Comparison of ENCODE assay signal across 8 cellular contexts in genomic region chr2:240567872-240568677, GRCh38. TPM values are rescaled to one million over a fixed set of nuclear protein-coding genes. Genes with fewer than 3 reads are reported as not detected.
DNase-seq lines count a peak whose midpoint lies in the region; ATAC-seq and TF ChIP-seq lines count a peak whose summit lies in the region.

Gene RNPEPL1 (plus strand): TSS chr2:240568484. CDS start chr2:240568587, 103 bp downstream.

- H3K4me1 Mint-ChIP-seq in Calu3 (ENCODE audit: low read depth, unreplicated experiment) = peaks cover 32% of the 10 kb centered on the region
- peaks cover 88% of the 10 kb centered on the region for H3K4me1 Mint-ChIP-seq in dendritic cell treated with granulocyte-macrophage colony-stimulating factor and Interleukin-4, amounts not matched to agents 40 ng/mL and 50 ng/mL, for 4 days (ENCODE audit: low read depth)

- peak; percentile 64 for DNase-seq in Calu3
- peak; percentile 48 for DNase-seq in LoVo (ENCODE audit: low spot score)
- DNase-seq in activated CD4-positive, CD25-positive, alpha-beta regulatory T cell (lab: John Stamatoyannopoulos, UW) = peak in 3 of 4 experiments; percentile 30 to 59 (median 56)
- DNase-seq in left lobe of liver (ENCODE audit: low spot score) = peak; percentile 61
- DNase-seq in stimulated activated CD4-positive, alpha-beta T cell treated with anti-CD3 and anti-CD28 coated beads, Interleukin-4, amount 100 ng/mL, for 24 hours = peak; percentile 48
- DNase-seq in DMS114 treated with DMSO at 0.1 percent for 48 hours (lab: John Stamatoyannopoulos, UW; ENCODE audit: unreplicated experiment) = no peak

- CTCF ChIA-PET in Calu3 (lab: Charles Lee) = interaction anchor here (0.6 to 3.5 kb wide), 2 partner anchors 18 to 59 kb away, joined by 6 to 24 read pairs; partner anchors contain the start of gene CAPN10

- H3K27me3 Mint-ChIP-seq in Calu3 (ENCODE audit: unreplicated experiment) = no peaks in the 10 kb centered on the region
- H3K27me3 Mint-ChIP-seq in dendritic cell treated with granulocyte-macrophage colony-stimulating factor and Interleukin-4, amounts not matched to agents 40 ng/mL and 50 ng/mL, for 4 days = no peaks in the 10 kb centered on the region

- peaks cover 75% of the 10 kb centered on the region for H3K36me3 Mint-ChIP-seq in Calu3 (ENCODE audit: insufficient read depth, unreplicated experiment)
- H3K36me3 Mint-ChIP-seq in dendritic cell treated with granulocyte-macrophage colony-stimulating factor and Interleukin-4, amounts not matched to agents 40 ng/mL and 50 ng/mL, for 4 days (ENCODE audit: low read depth) = peaks cover 65% of the 10 kb centered on the region

- BruUV-seq in Calu3 (replicated peaks; lab: Mats Ljungman, UMichigan) = no TSS peak

- no peaks in the 10 kb centered on the region for H3K9me3 Mint-ChIP-seq in Calu3 (ENCODE audit: low read depth, unreplicated experiment)
- H3K9me3 Mint-ChIP-seq in dendritic cell treated with granulocyte-macrophage colony-stimulating factor and Interleukin-4, amounts not matched to agents 40 ng/mL and 50 ng/mL, for 4 days = no peaks in the 10 kb centered on the region

- H3K27ac Mint-ChIP-seq in Calu3 (ENCODE audit: unreplicated experiment) = peak within 1 kb of the TSS; percentile 97
- H3K27ac Mint-ChIP-seq in dendritic cell treated with granulocyte-macrophage colony-stimulating factor and Interleukin-4, amounts not matched to agents 40 ng/mL and 50 ng/mL, for 4 days = peak within 1 kb of the TSS; percentile 88

- H3K4me3 Mint-ChIP-seq in Calu3 (ENCODE audit: low read depth, unreplicated experiment) = peak within 1 kb of the TSS; percentile 85
- H3K4me3 Mint-ChIP-seq in dendritic cell treated with granulocyte-macrophage colony-stimulating factor and Interleukin-4, amounts not matched to agents 40 ng/mL and 50 ng/mL, for 4 days = peak within 1 kb of the TSS; percentile 87

- intact Hi-C loops in Calu3 (cut with micrococcal nuclease; ENCODE audit: unreplicated experiment) = no loop called here
- intact Hi-C loops in dendritic cell treated with granulocyte-macrophage colony-stimulating factor and Interleukin-4, amounts not matched to agents 40 ng/mL and 50 ng/mL, for 4 days (cut with micrococcal nuclease) = loop anchor here (2.0 to 10.0 kb wide), 3 partner anchors 17 to 1047 kb away; partner anchors contain the start of gene GPR35

- ATAC-seq in GM21390 (IDR thresholded peaks at IDR 0.05; ENCODE audit: unreplicated experiment) (peak; percentile 27), left lobe of liver (peak; percentile 47)

- TF ChIP-seq CTCF in Calu3 (IDR thresholded peaks at IDR 0.05; ENCODE audit: unreplicated experiment) = no peak

RNA-seq across cellular contexts. Expression of gene RNPEPL1, which starts in this region (rescaled TPM):
- total RNA-seq in Calu3 (2022) = 80.6 and 82.9 TPM in 2 replicates
- total RNA-seq in left lobe of liver = 40.6 TPM
